In the genomic region with DNA sequence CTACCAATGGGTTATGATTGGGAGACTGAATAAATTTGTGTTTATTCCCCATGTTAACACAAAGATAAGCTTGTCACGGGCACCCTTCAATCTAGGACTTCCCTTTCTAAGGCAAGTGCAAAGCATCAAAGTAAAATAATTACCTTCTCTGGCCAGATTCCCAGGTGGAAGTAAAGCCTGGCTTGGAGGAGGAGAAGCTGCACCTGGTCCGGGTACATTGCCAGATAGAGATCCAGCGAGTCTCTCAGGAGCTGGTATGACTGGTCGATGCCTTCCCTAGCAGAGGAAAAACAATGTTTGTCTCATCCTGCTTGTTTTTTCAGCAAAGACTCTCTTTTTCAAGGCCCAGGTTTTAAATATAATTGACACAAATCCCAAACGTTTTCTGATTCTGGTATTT, we compare ENCODE assay signal across 18 cellular contexts.
"Had no signal": no experiment of that assay in that cellular context is flagged by ENCODE, and none has a peak within 500 bp of the region (broad histone marks: within the 10 kb centered on the region; RNA-seq: fewer than 3 reads in every experiment).

No MANE protein-coding gene starts in this region.

- DNase-seq: activated CD4-positive, alpha-beta memory T cell treated with anti-CD3 and anti-CD28 coated beads, Interleukin-2, amount 10 ng/mL, durations not matched to agents 7 days and 5 days; activated naive CD4-positive, alpha-beta T cell; cortex of kidney; effector CD8-positive, alpha-beta T cell; left ventricle myocardium superior; mesendoderm; ovary; retina; transverse colon had no signal

- H3K27me3 Mint-ChIP-seq: activated CD4-positive, alpha-beta memory T cell treated with anti-CD3 and anti-CD28 coated beads, Interleukin-2, amount 10 ng/mL, durations not matched to agents 7 days and 5 days had no signal

- ATAC-seq: activated CD4-positive, CD25-positive, alpha-beta regulatory T cell treated with anti-CD3 and anti-CD28 coated beads, Interleukin-2, amount 50 U/mL, for 24 hours had no signal

- H3K9me3 Mint-ChIP-seq: activated CD4-positive, alpha-beta memory T cell treated with anti-CD3 and anti-CD28 coated beads, Interleukin-2, amount 10 ng/mL, durations not matched to agents 7 days and 5 days; T-helper 1 cell treated with Interleukin-12 subunit alpha and Interleukin-12 subunit beta and Interleukin-4 antibody, amounts not matched to agents 30 μg/mL and 1 μg/mL, for 36 hours had no signal

- H3K4me1 Mint-ChIP-seq: activated CD4-positive, alpha-beta memory T cell treated with anti-CD3 and anti-CD28 coated beads, Interleukin-2, amount 10 ng/mL, durations not matched to agents 7 days and 5 days had no signal

- H3K4me3 Mint-ChIP-seq: activated CD4-positive, alpha-beta memory T cell treated with anti-CD3 and anti-CD28 coated beads, Interleukin-2, amount 10 ng/mL, durations not matched to agents 7 days and 5 days; T-helper 1 cell treated with Interleukin-12 subunit alpha and Interleukin-12 subunit beta and Interleukin-4 antibody, amounts not matched to agents 30 μg/mL and 1 μg/mL, for 36 hours had no signal

- FAIRE-seq: astrocyte, frontal cortex, keratinocyte, TTC549 had no signal

- H3K36me3 ChIP-seq: ovary had no signal

- H3K27ac ChIP-seq: cardiac muscle cell, ovary, SK-N-MC, skin epidermis, transverse colon had no signal

- H3K9me3 ChIP-seq: ovary, transverse colon had no signal

- H3K27ac Mint-ChIP-seq: activated CD4-positive, alpha-beta memory T cell treated with anti-CD3 and anti-CD28 coated beads, Interleukin-2, amount 10 ng/mL, durations not matched to agents 7 days and 5 days; T-helper 1 cell treated with Interleukin-12 subunit alpha and Interleukin-12 subunit beta and Interleukin-4 antibody, amounts not matched to agents 30 μg/mL and 1 μg/mL, for 36 hours had no signal

- H3K27me3 ChIP-seq: cardiac muscle cell, ovary, transverse colon had no signal

- H3K4me3 ChIP-seq: cardiac muscle cell, ovary, SK-N-MC, skin epidermis, transverse colon had no signal

- H3K4me1 ChIP-seq: transverse colon had no signal
